Comparison of ENCODE assay signal across 19 cellular contexts in genomic region chr6:71531006-71531405, GRCh38.
DNase-seq lines count a peak whose midpoint lies in the region; FAIRE-seq and TF ChIP-seq lines count a peak whose summit lies in the region.
"Had no signal": no experiment of that assay in that cellular context is flagged by ENCODE, and none has a peak within 500 bp of the region (broad histone marks: within the 10 kb centered on the region; RNA-seq: fewer than 3 reads in every experiment).

No MANE protein-coding gene starts in this region.

- FAIRE-seq in endometrium (lab: Jason Lieb, UNC) (peak; percentile 48), GM12891 (lab: Jason Lieb, UNC) (no peak)
- FAIRE-seq: A204.1, GM18507 had no signal

- no peaks in the 10 kb centered on the region for H4K20me1 ChIP-seq in GM23248 (ENCODE audit: insufficient read depth)

- no peak overlapping the region for H3K23ac ChIP-seq in neuronal stem cell (ENCODE audit: low read depth, low read length, poor library complexity)

- no peak overlapping the region for H2AK5ac ChIP-seq in neuronal stem cell (ENCODE audit: low read depth, low read length)

- H3K9me2 ChIP-seq in GM23248 (ENCODE audit: insufficient read depth): no peaks in the 10 kb centered on the region

- H3K4me3 ChIP-seq in GM23248: no peak overlapping the region
- H3K4me3 ChIP-seq in neuronal stem cell (ENCODE audit: low read length in 2 of 2): no peak overlapping the region
- H3K4me3 ChIP-seq: Peyer's patch had no signal

- no peak for TF ChIP-seq CTCF in AG09319 (IDR thresholded peaks at IDR 0.05; ENCODE audit: low read depth, low read length)

- no peak overlapping the region for H3K27ac ChIP-seq in GM23248
- H3K27ac ChIP-seq in neuronal stem cell (replicated peaks; ENCODE audit: low read length): no peak overlapping the region
- H3K27ac ChIP-seq: Peyer's patch had no signal

- H3K14ac ChIP-seq in neuronal stem cell (ENCODE audit: low read length): no peak overlapping the region

- no peak overlapping the region for H2BK120ac ChIP-seq in neuronal stem cell (ENCODE audit: low read depth, low read length)

- H3K27me3 ChIP-seq in GM23248 (replicated peaks; ENCODE audit: insufficient read depth): no peaks in the 10 kb centered on the region
- no peaks in the 10 kb centered on the region for H3K27me3 ChIP-seq in neuronal stem cell (ENCODE audit: control insufficient read depth in 3 of 3, insufficient read depth in 3 of 3, low read depth in 1 of 3, low read length in 3 of 3)
- H3K27me3 ChIP-seq: Peyer's patch had no signal

- H3K4me2 ChIP-seq in GM23248 (ENCODE audit: unreplicated experiment) (no peak overlapping the region), neuronal stem cell (ENCODE audit: insufficient read depth, low read length, poor library complexity, severe bottlenecking) (no peak overlapping the region)

- H3K9ac ChIP-seq in GM23248 (no peak overlapping the region), neuronal stem cell (ENCODE audit: low read depth, low read length, poor library complexity) (no peak overlapping the region)

- H3K36me3 ChIP-seq in GM23248 (ENCODE audit: low read depth): no peaks in the 10 kb centered on the region
- no peaks in the 10 kb centered on the region for H3K36me3 ChIP-seq in neuronal stem cell (replicated peaks in 1 of 2; ENCODE audit: control insufficient read depth in 2 of 2, insufficient read depth in 2 of 2, low read length in 2 of 2)
- H3K36me3 ChIP-seq: Peyer's patch had no signal

- no peak overlapping the region for H3K4ac ChIP-seq in neuronal stem cell (ENCODE audit: low read length)

- no peak overlapping the region for H2BK5ac ChIP-seq in neuronal stem cell (ENCODE audit: low read length)

- H3F3A ChIP-seq in GM23248 (ENCODE audit: insufficient read depth): peaks cover 11% of the 10 kb centered on the region; the same call in 1 of the 2 replicates

- H3K79me1 ChIP-seq in neuronal stem cell (ENCODE audit: low read depth, low read length): no peaks in the 10 kb centered on the region

- H3K79me2 ChIP-seq in GM23248 (ENCODE audit: insufficient read depth): no peaks in the 10 kb centered on the region

- in situ Hi-C loops in GM23248 (cut with MboI): loop anchor here (10.0 kb wide), 1 partner anchor 554 kb away; no protein-coding TSS in a partner anchor

- no peak overlapping the region for H4K91ac ChIP-seq in neuronal stem cell (ENCODE audit: low read depth, low read length, poor library complexity)

- H3K9me3 ChIP-seq in GM23248 (ENCODE audit: low read depth): no peaks in the 10 kb centered on the region
- H3K9me3 ChIP-seq in neuronal stem cell (replicated peaks in 1 of 2; ENCODE audit: control insufficient read depth in 2 of 2, insufficient read depth in 1 of 2, low read depth in 1 of 2, low read length in 2 of 2): no peaks in the 10 kb centered on the region
- H3K9me3 ChIP-seq: Peyer's patch had no signal

- H2AFZ ChIP-seq in GM23248 (no peak overlapping the region), neuronal stem cell (ENCODE audit: low read length) (peak overlapping the region; percentile 32)

- no peak overlapping the region for H4K8ac ChIP-seq in neuronal stem cell (ENCODE audit: low read depth, low read length)

- no peak overlapping the region for H3K18ac ChIP-seq in neuronal stem cell (ENCODE audit: low read length)

- no peak overlapping the region for H2BK12ac ChIP-seq in neuronal stem cell (ENCODE audit: low read length)

- DNase-seq in AG09319 (ENCODE audit: extremely low read depth, low read depth) (peak; percentile 61), GM23248 (peak; percentile 42), neuronal stem cell (ENCODE audit: low spot score) (no peak), GM12891 (ENCODE audit: insufficient read length, low spot score) (no peak), NCI-H146 (lab: John Stamatoyannopoulos, UW) (no peak), NCI-H1417 (lab: John Stamatoyannopoulos, UW) (no peak), NCI-H2196 (lab: John Stamatoyannopoulos, UW; ENCODE audit: unreplicated experiment) (no peak)
- DNase-seq: CD8-positive, alpha-beta T cell; DMS 273 treated with DMSO at 0.1 percent for 48 hours; KBM-7; NCI-H1092; NCI-H187 treated with DMSO at 0.1 percent for 48 hours; NCI-H2171; NCI-H510A; Peyer's patch; Right ventricle myocardium superior had no signal

- H3K4me1 ChIP-seq in GM23248 (ENCODE audit: insufficient read depth): 0 out of 2 replicates have a peak, but pooled peaks cover 8% of the 10 kb centered on the region
- peaks cover 0 to 14% of the 10 kb centered on the region in 2 donors for H3K4me1 ChIP-seq in neuronal stem cell (ENCODE audit: control insufficient read depth in 2 of 2, insufficient read depth in 1 of 2, low read depth in 1 of 2, low read length in 2 of 2)
- H3K4me1 ChIP-seq: Peyer's patch had no signal

- H2BK15ac ChIP-seq in neuronal stem cell (ENCODE audit: low read length): no peak overlapping the region

- TF ChIP-seq POLR2A in GM12891 (IDR thresholded peaks at IDR 0.05; ENCODE audit: low read depth, low read length): no peak

TF ChIP-seq in GM12891, 5 proteins besides CTCF, POLR2A, EP300 and RAD21:
- no peak for TF ChIP-seq POLR2AphosphoS5 (IDR thresholded peaks at IDR 0.05; ENCODE audit: low read depth, low read length)
- TF ChIP-seq POU2F2 (IDR thresholded peaks at IDR 0.05; ENCODE audit: low read depth, low read length): no peak
- TF ChIP-seq SPI1 (IDR thresholded peaks at IDR 0.05; ENCODE audit: low read depth, low read length): no peak
- no peak for TF ChIP-seq PAX5 (IDR thresholded peaks at IDR 0.05; ENCODE audit: insufficient read depth, low read length, severe bottlenecking)

Comparison
In these comparisons a context has a peak if more than half of its experiments do, and no peak if none do; other contexts are left out.
1. DNase-seq: peak in AG09319 (single experiment) and GM23248 (single experiment); none in neuronal stem cell (single experiment), GM12891 (single experiment), NCI-H146 (single experiment), NCI-H1417 (0 of 3) and NCI-H2196 (single experiment).